In the genomic region with DNA sequence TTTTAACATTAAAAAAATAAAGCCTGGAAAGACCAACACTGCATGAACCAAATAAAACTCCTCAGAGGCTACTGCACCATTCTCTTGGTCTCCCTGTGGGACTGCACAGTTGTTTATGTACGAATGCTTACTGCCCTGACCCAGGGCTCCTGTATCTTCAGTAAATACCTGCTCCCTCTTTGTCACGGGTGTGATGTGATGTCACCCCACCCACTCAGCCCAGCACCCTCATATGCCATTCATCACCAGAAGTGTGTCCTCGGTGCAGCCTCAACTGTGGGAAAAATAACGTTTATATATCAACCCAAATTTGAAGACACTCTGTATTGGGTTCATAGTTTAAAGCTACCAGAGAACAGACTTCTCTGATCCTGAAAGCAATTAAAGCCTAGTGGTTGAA, we compare ENCODE assay signal across 19 cellular contexts.
"Had no signal": no experiment of that assay in that cellular context is flagged by ENCODE, and none has a peak within 500 bp of the region (broad histone marks: within the 10 kb centered on the region; RNA-seq: fewer than 3 reads in every experiment).

No MANE protein-coding gene starts in this region.

- ATAC-seq: left cardiac atrium, lower lobe of right lung had no signal

- H3K27me3 Mint-ChIP-seq: naive B cell had no signal

- H3K27ac Mint-ChIP-seq: naive B cell, nephron progenitor cell had no signal

- H3K4me3 Mint-ChIP-seq: immature natural killer cell, naive B cell, nephron progenitor cell had no signal

- H3K4me1 Mint-ChIP-seq: immature natural killer cell had no signal

- H3K4me1 ChIP-seq: esophagus muscularis mucosa, spleen had no signal

- DNase-seq: effector memory CD4-positive, alpha-beta T cell; foreskin fibroblast; immature natural killer cell; kidney; left cardiac atrium; left ventricle myocardium inferior; lower lobe of right lung; mesenchymal stem cell; midbrain; naive B cell; nephron progenitor cell; spleen; stimulated activated CD4-positive, alpha-beta T cell treated with anti-CD3 and anti-CD28 coated beads, Interleukin-15, amount 100 ng/mL, for 24 hours; stimulated activated CD4-positive, alpha-beta T cell treated with anti-CD3 and anti-CD28 coated beads, Interleukin-1b, Interleukin-23, amount 100 ng/mL, for 48 hours; stimulated activated CD4-positive, alpha-beta T cell treated with anti-CD3 and anti-CD28 coated beads, Interleukin-4, amount 100 ng/mL, for 24 hours; stimulated activated naive CD4-positive, alpha-beta T cell treated with Interleukin-2 at 50 U/mL for 16 hours; trophoblast cell had no signal

- H3K4me3 ChIP-seq: coronary artery, esophagus muscularis mucosa, left ventricle myocardium inferior, lower lobe of right lung, spleen had no signal

- H3K27me3 ChIP-seq: esophagus muscularis mucosa, spleen had no signal

- H3K27ac ChIP-seq: coronary artery, esophagus muscularis mucosa, left ventricle myocardium inferior, lower lobe of right lung, spleen had no signal
